In genomic region chr4:1204828-1205591, GRCh38 we compare ENCODE assay signal across 8 cellular contexts. TPM values are rescaled to one million over a fixed set of nuclear protein-coding genes. Genes with fewer than 3 reads are reported as not detected.
A peak's percentile ranks its signal among the peaks of the same experiment; 100 is the strongest.
DNase-seq lines count a peak whose midpoint lies in the region; ATAC-seq and TF ChIP-seq lines count a peak whose summit lies in the region.
"Had no signal": no experiment of that assay in that cellular context is flagged by ENCODE, and none has a peak within 500 bp of the region (broad histone marks: within the 10 kb centered on the region; RNA-seq: fewer than 3 reads in every experiment).

No MANE protein-coding gene starts in this region.

- in situ Hi-C loops in gastrocnemius medialis (cut with MboI; ENCODE audit: low sequenced_read_pairs in 4 of 4), result no loop called here

- H3K36me3 Mint-ChIP-seq in activated B cell treated with CpG ODN at 0.5 μM for 24 hours (ENCODE audit: low read depth) (peaks cover 7% of the 10 kb centered on the region), immature natural killer cell (peaks cover 0 to 4% (median 3%) of the 10 kb centered on the region in 3 donors)

- no peaks in the 10 kb centered on the region for H3K9me3 ChIP-seq in gastrocnemius medialis

- H3K27ac Mint-ChIP-seq in activated B cell treated with CpG ODN at 0.5 μM for 24 hours, result no peak overlapping the region
- peak overlapping the region; percentile 98 to 100 (median 98) for H3K27ac Mint-ChIP-seq in immature natural killer cell

- CTCF ChIA-PET in activated B cell treated with CpG ODN at 0.5 μM for 24 hours (lab: Charles Lee), result no interaction called here

- H3K4me3 Mint-ChIP-seq in activated B cell treated with CpG ODN at 0.5 μM for 24 hours (no peak overlapping the region), immature natural killer cell (peak overlapping the region; percentile 77 to 95 (median 85))

- no peak for TF ChIP-seq CTCF in activated B cell treated with CpG ODN at 0.5 μM for 24 hours (IDR thresholded peaks at IDR 0.05)
- no peak for TF ChIP-seq CTCF in gastrocnemius medialis (IDR thresholded peaks at IDR 0.05 in 4 of 5, conservative IDR thresholded peaks at IDR 0.05 in 1 of 5)

- H3K36me3 ChIP-seq in H7 (replicated peaks; ENCODE audit: control insufficient read depth, insufficient read depth, low read length), result no peaks in the 10 kb centered on the region; the same call in 1 of the 2 replicates
- H3K36me3 ChIP-seq in gastrocnemius medialis, result no peaks in the 10 kb centered on the region

- no peak overlapping the region for H3K27ac ChIP-seq in gastrocnemius medialis

- H3K27me3 ChIP-seq in H7 (ENCODE audit: control insufficient read depth, insufficient read depth, low read length), result no peaks in the 10 kb centered on the region
- no peaks in the 10 kb centered on the region for H3K27me3 ChIP-seq in gastrocnemius medialis

- peaks cover 26 to 30% of the 10 kb centered on the region in 2 donors for H3K4me1 ChIP-seq in gastrocnemius medialis

- peaks cover 46% of the 10 kb centered on the region for H3K4me1 Mint-ChIP-seq in activated B cell treated with CpG ODN at 0.5 μM for 24 hours
- peaks cover 55 to 57% of the 10 kb centered on the region in 2 donors for H3K4me1 Mint-ChIP-seq in immature natural killer cell

- TF ChIP-seq POLR2A in gastrocnemius medialis (IDR thresholded peaks at IDR 0.05), result no peak

- POLR2A ChIA-PET in activated B cell treated with CpG ODN at 0.5 μM for 24 hours (lab: Charles Lee), result interaction anchor here (1.5 kb wide), 1 partner anchor 195 kb away, joined by 4 read pairs; no protein-coding TSS in a partner anchor

- DNase-seq in H7, result peak; percentile 62
- DNase-seq in activated B cell treated with CpG ODN at 0.5 μM for 24 hours, result peak; percentile 11
- no peak for DNase-seq in immature natural killer cell
- peak; percentile 1 to 19 for DNase-seq in gastrocnemius medialis
- DNase-seq in NCI-H82 (lab: John Stamatoyannopoulos, UW), result no peak
- no peak for DNase-seq in ureter (ENCODE audit: low spot score)
- DNase-seq: NCI-H1694 treated with DMSO at 0.1 percent for 48 hours had no signal

- H3K9me3 Mint-ChIP-seq in activated B cell treated with CpG ODN at 0.5 μM for 24 hours (no peaks in the 10 kb centered on the region), immature natural killer cell (no peaks in the 10 kb centered on the region)

- ATAC-seq in activated B cell treated with CpG ODN at 0.5 μM for 24 hours (ENCODE audit: low read depth), result no peak
- no peak for ATAC-seq in gastrocnemius medialis
- ATAC-seq in GM21390 (IDR thresholded peaks at IDR 0.05; ENCODE audit: unreplicated experiment), result no peak

- H3K27me3 Mint-ChIP-seq in activated B cell treated with CpG ODN at 0.5 μM for 24 hours (no peaks in the 10 kb centered on the region), immature natural killer cell (ENCODE audit: low read depth in 3 of 3) (peaks cover 37 to 42% (median 42%) of the 10 kb centered on the region in 3 donors)

- H3K4me3 ChIP-seq in H7 (ENCODE audit: insufficient read depth, low read depth, low read length) (no peak overlapping the region), gastrocnemius medialis (no peak overlapping the region)

- intact Hi-C loops in activated B cell treated with CpG ODN at 0.5 μM for 24 hours (cut with micrococcal nuclease), result no loop called here
- intact Hi-C loops in gastrocnemius medialis (cut with DNase I; ENCODE audit: low total_unique reads), result no loop called here

RNA-seq across cellular contexts. Expression of gene SPON2, which starts 32.6 kb away (rescaled TPM):
- 0.62 and 2.5 TPM in 2 replicates for total RNA-seq in H7 (2014; rRNA removed; shearing (Covaris generic))
- 2.2 and 3.4 TPM in 2 replicates for total RNA-seq in activated B cell treated with CpG ODN at 0.5 μM for 24 hours
- 1,000 to 10,000 TPM in 2 of 3 donors, 100 to 1,000 TPM in 1; 603 to 1,685 (median 1,079) TPM for polyA plus RNA-seq in immature natural killer cell
- total RNA-seq in gastrocnemius medialis, result 1 to 10 TPM; 5.0 to 8.9 (median 5.2) TPM
- total RNA-seq in ureter, result 36.6 TPM

RNA-seq across cellular contexts. Expression of gene CTBP1, which starts 43.9 kb away (rescaled TPM):
- total RNA-seq in H7 (2014; rRNA removed; shearing (Covaris generic)), result 267 and 360 TPM in 2 replicates
- total RNA-seq in activated B cell treated with CpG ODN at 0.5 μM for 24 hours (162 and 175 TPM in 2 replicates), gastrocnemius medialis (100 to 1,000 TPM; 126 to 224 (median 169) TPM), ureter (171 TPM)
- polyA plus RNA-seq in immature natural killer cell, result 100 to 1,000 TPM in 1 of 3 donors, 10 to 100 TPM in 2; 72.1 to 110 (median 77.7) TPM

Comparison
In these comparisons a context has a peak if more than half of its experiments do, and no peak if none do; other contexts are left out.
1. DNase-seq: peak in H7 (single experiment), activated B cell treated with CpG ODN at 0.5 μM for 24 hours (single experiment) and gastrocnemius medialis (2 of 2); none in immature natural killer cell (0 of 3), NCI-H82 (single experiment) and ureter (single experiment).